Comparison of ENCODE assay signal across 10 cellular contexts in genomic region chr17:40416671-40417070, GRCh38. TPM values are rescaled to one million over a fixed set of nuclear protein-coding genes. Genes with fewer than 3 reads are reported as not detected.
DNase-seq lines count a peak whose midpoint lies in the region; ATAC-seq and TF ChIP-seq lines count a peak whose summit lies in the region.
"Had no signal": no experiment of that assay in that cellular context is flagged by ENCODE, and none has a peak within 500 bp of the region (broad histone marks: within the 10 kb centered on the region; RNA-seq: fewer than 3 reads in every experiment).

No MANE protein-coding gene starts in this region.

- peak overlapping the region; percentile 99 for H3K4me3 Mint-ChIP-seq in activated CD4-positive, alpha-beta T cell treated with anti-CD3 and anti-CD28 coated beads, Interleukin-2, amount 10 ng/mL, durations not matched to agents 24 days and 14 days
- H3K4me3 Mint-ChIP-seq in progenitor cell of endocrine pancreas (ENCODE audit: low read depth) = peak overlapping the region; percentile 98

- no peak for ATAC-seq in GM21381 (IDR thresholded peaks at IDR 0.05; ENCODE audit: unreplicated experiment)

- peak overlapping the region; percentile 85 for H3K4me3 ChIP-seq in epithelial cell of esophagus (ENCODE audit: low read length)

- no peak for DNase-seq in activated CD4-positive, alpha-beta T cell treated with anti-CD3 and anti-CD28 coated beads, Interleukin-2, amount 10 ng/mL, durations not matched to agents 24 days and 14 days
- no peak for DNase-seq in activated CD4-positive, alpha-beta T cell treated with anti-CD3 and anti-CD28 coated beads for 4 hours
- DNase-seq in RWPE1 (ENCODE audit: low spot score) (no peak), epithelial cell of esophagus (ENCODE audit: low read depth) (no peak), progenitor cell of endocrine pancreas (ENCODE audit: low spot score, unreplicated experiment) (no peak), 8988T (no peak), HuH-7.5 (ENCODE audit: low spot score) (no peak)
- DNase-seq: stomach had no signal

- peaks cover 29% of the 10 kb centered on the region for H3K36me3 Mint-ChIP-seq in activated CD4-positive, alpha-beta T cell treated with anti-CD3 and anti-CD28 coated beads, Interleukin-2, amount 10 ng/mL, durations not matched to agents 24 days and 14 days (ENCODE audit: low read depth)
- H3K36me3 Mint-ChIP-seq in progenitor cell of endocrine pancreas (ENCODE audit: insufficient read depth) = no peaks in the 10 kb centered on the region

- intact Hi-C loops in activated CD4-positive, alpha-beta T cell treated with anti-CD3 and anti-CD28 coated beads, Interleukin-2, amount 10 ng/mL, durations not matched to agents 24 days and 14 days (cut with micrococcal nuclease) = loop anchor here (1.0 to 5.0 kb wide), 4 partner anchors 14 to 186 kb away; no protein-coding TSS in a partner anchor

- H3K27ac ChIP-seq in RWPE1 = peak overlapping the region; percentile 87; the same call in 1 of the 2 replicates
- H3K27ac ChIP-seq: neutrophil had no signal

- peaks cover 38% of the 10 kb centered on the region for H3K4me1 Mint-ChIP-seq in activated CD4-positive, alpha-beta T cell treated with anti-CD3 and anti-CD28 coated beads, Interleukin-2, amount 10 ng/mL, durations not matched to agents 24 days and 14 days
- H3K4me1 Mint-ChIP-seq in progenitor cell of endocrine pancreas (ENCODE audit: low read depth) = peaks cover 12% of the 10 kb centered on the region

- no peaks in the 10 kb centered on the region for H3K27me3 Mint-ChIP-seq in activated CD4-positive, alpha-beta T cell treated with anti-CD3 and anti-CD28 coated beads, Interleukin-2, amount 10 ng/mL, durations not matched to agents 24 days and 14 days
- no peaks in the 10 kb centered on the region for H3K27me3 Mint-ChIP-seq in progenitor cell of endocrine pancreas

- peak overlapping the region; percentile 97 for H3K27ac Mint-ChIP-seq in activated CD4-positive, alpha-beta T cell treated with anti-CD3 and anti-CD28 coated beads, Interleukin-2, amount 10 ng/mL, durations not matched to agents 24 days and 14 days
- no peak overlapping the region for H3K27ac Mint-ChIP-seq in progenitor cell of endocrine pancreas

- TF ChIP-seq CTCF in RWPE1 (conservative IDR thresholded peaks at IDR 0.05; ENCODE audit: low read depth) = no peak
- no peak for TF ChIP-seq CTCF in epithelial cell of esophagus (IDR thresholded peaks at IDR 0.05; ENCODE audit: insufficient read depth, low read depth, low read length, missing control alignments)
- no peak for TF ChIP-seq CTCF in progenitor cell of endocrine pancreas (IDR thresholded peaks at IDR 0.05; ENCODE audit: unreplicated experiment)

- POLR2A ChIA-PET in RWPE1 (lab: Yijun Ruan, JAX; ENCODE audit: low non-redundant PET) = no interaction called here

- CTCF ChIA-PET in RWPE1 (lab: Yijun Ruan, JAX) = interaction anchor here (1.1 kb wide), 1 partner anchor 61 kb away, joined by 4 read pairs; no protein-coding TSS in a partner anchor

- H3K9me3 Mint-ChIP-seq in activated CD4-positive, alpha-beta T cell treated with anti-CD3 and anti-CD28 coated beads, Interleukin-2, amount 10 ng/mL, durations not matched to agents 24 days and 14 days = no peaks in the 10 kb centered on the region
- no peaks in the 10 kb centered on the region for H3K9me3 Mint-ChIP-seq in progenitor cell of endocrine pancreas (ENCODE audit: low read depth)

RNA-seq across cellular contexts. Expression of gene TOP2A, which starts 1.0 kb away (rescaled TPM):
- 189 and 194 TPM in 2 replicates for total RNA-seq in activated CD4-positive, alpha-beta T cell treated with anti-CD3 and anti-CD28 coated beads, Interleukin-2, amount 10 ng/mL, durations not matched to agents 24 days and 14 days
- 111 and 114 TPM in 2 replicates for total RNA-seq in progenitor cell of endocrine pancreas

RNA-seq across cellular contexts. Expression of gene IGFBP4, which starts 26.6 kb away (rescaled TPM):
- 113 and 117 TPM in 2 replicates for total RNA-seq in activated CD4-positive, alpha-beta T cell treated with anti-CD3 and anti-CD28 coated beads, Interleukin-2, amount 10 ng/mL, durations not matched to agents 24 days and 14 days
- 3.6 and 4.3 TPM in 2 replicates for total RNA-seq in progenitor cell of endocrine pancreas

RNA-seq across cellular contexts. Expression of gene GJD3, which starts 52.1 kb away (rescaled TPM):
- total RNA-seq in activated CD4-positive, alpha-beta T cell treated with anti-CD3 and anti-CD28 coated beads, Interleukin-2, amount 10 ng/mL, durations not matched to agents 24 days and 14 days = 0.23 and 0.38 TPM in 2 replicates
- not detected in 2 replicates for total RNA-seq in progenitor cell of endocrine pancreas

Comparison
In these comparisons a context has a peak if more than half of its experiments do, and no peak if none do; other contexts are left out.
1. RNA of gene IGFBP4, which starts 26.6 kb away (total RNA-seq): 113 to 117 TPM in activated CD4-positive, alpha-beta T cell treated with anti-CD3 and anti-CD28 coated beads, Interleukin-2, amount 10 ng/mL, durations not matched to agents 24 days and 14 days; 3.6 to 4.3 TPM in progenitor cell of endocrine pancreas; every median in the first group is over 10 times any median in the second.